In genomic region chr4:5368426-5368825, GRCh38 we compare ENCODE assay signal across 6 cellular contexts.
"Had no signal": no experiment of that assay in that cellular context is flagged by ENCODE, and none has a peak within 500 bp of the region (broad histone marks: within the 10 kb centered on the region; RNA-seq: fewer than 3 reads in every experiment).

No MANE protein-coding gene starts in this region.

- H3K9me3 ChIP-seq: HAP-1 had no signal

- H2AFZ ChIP-seq: GM23248 had no signal

- H3K27ac ChIP-seq: GM23248 had no signal

- DNase-seq: GM23248, GOT3, H7, HFFc6 had no signal

- ATAC-seq: HCT116 had no signal

- H3K36me3 ChIP-seq: HAP-1 had no signal

- H3K4me3 ChIP-seq: GM23248, HAP-1 had no signal

- H3K4me1 ChIP-seq: HAP-1 had no signal
